ENCODE assay signal across 8 cellular contexts in genomic region chr1:156726549-156727226, GRCh38. TPM values are rescaled to one million over a fixed set of nuclear protein-coding genes. Genes with fewer than 3 reads are reported as not detected.
DNase-seq lines count a peak whose midpoint lies in the region; ATAC-seq and TF ChIP-seq lines count a peak whose summit lies in the region.

No MANE protein-coding gene starts in this region.

- no peak overlapping the region for H2BK120ac ChIP-seq in neuronal stem cell (ENCODE audit: low read depth, low read length)

- peaks cover 67% of the 10 kb centered on the region for H3K36me3 ChIP-seq in WERI-Rb-1
- peaks cover 28 to 58% of the 10 kb centered on the region in 2 donors for H3K36me3 ChIP-seq in neuronal stem cell (replicated peaks in 1 of 2; ENCODE audit: control insufficient read depth in 2 of 2, insufficient read depth in 2 of 2, low read length in 2 of 2)

- no peak overlapping the region for H3K23ac ChIP-seq in neuronal stem cell (ENCODE audit: low read depth, low read length, poor library complexity)

- H3K9ac ChIP-seq in neuronal stem cell (ENCODE audit: low read depth, low read length, poor library complexity) = no peak overlapping the region

- H3K27ac ChIP-seq in AG04450 (ENCODE audit: low read depth, low read length) (no peak overlapping the region), WERI-Rb-1 (no peak overlapping the region; the same call in 1 of the 2 replicates), neuronal stem cell (replicated peaks; ENCODE audit: low read length) (no peak overlapping the region)

- no CpG with 5 or more reads among the region's 15 CpGs for WGBS in neuronal stem cell (ENCODE audit: extremely low coverage in 2 of 2, insufficient read length in 2 of 2, insufficient replicate concordance in 1 of 2), 2 donors

- ATAC-seq in HG03135 (IDR thresholded peaks at IDR 0.05; ENCODE audit: unreplicated experiment) (no peak), GM21786 (IDR thresholded peaks at IDR 0.05; ENCODE audit: unreplicated experiment) (no peak)

- H3K9me3 ChIP-seq in AG04450 (ENCODE audit: control insufficient read depth, insufficient read depth, low read length) (no peaks in the 10 kb centered on the region), WERI-Rb-1 (ENCODE audit: severe bottlenecking) (no peaks in the 10 kb centered on the region), neuronal stem cell (replicated peaks in 1 of 2; ENCODE audit: control insufficient read depth in 2 of 2, insufficient read depth in 1 of 2, low read depth in 1 of 2, low read length in 2 of 2) (no peaks in the 10 kb centered on the region)

- H2BK15ac ChIP-seq in neuronal stem cell (ENCODE audit: low read length) = no peak overlapping the region

- no peak overlapping the region for H2BK5ac ChIP-seq in neuronal stem cell (ENCODE audit: low read length)

- H3K4me1 ChIP-seq in neuronal stem cell (ENCODE audit: control insufficient read depth in 2 of 2, insufficient read depth in 1 of 2, low read depth in 1 of 2, low read length in 2 of 2) = peaks cover 15 to 30% of the 10 kb centered on the region in 2 donors

- H3K79me1 ChIP-seq in neuronal stem cell (ENCODE audit: low read depth, low read length) = peaks cover 4% of the 10 kb centered on the region

- H2AFZ ChIP-seq in neuronal stem cell (ENCODE audit: low read length) = no peak overlapping the region

- POLR2A ChIA-PET in AG04450 (lab: Yijun Ruan, JAX) = interaction anchor here (4.3 kb wide), 1 partner anchor 36 kb away, joined by 37 read pairs; no protein-coding TSS in a partner anchor

- H3K4me2 ChIP-seq in neuronal stem cell (ENCODE audit: insufficient read depth, low read length, poor library complexity, severe bottlenecking) = peak overlapping the region; percentile 23

- CTCF ChIA-PET in AG04450 (lab: Charles Lee) = interaction anchor here (0.7 to 12.5 kb wide), 41 partner anchors 12 to 348 kb away, joined by 3 to 616 read pairs (median 7); partner anchors contain the start of genes CRABP2, HDGF, INSRR and MRPL24

- TF ChIP-seq CTCF in AG04450 (IDR thresholded peaks at IDR 0.05; ENCODE audit: low read depth, low read length) (peak; percentile 71), GM12865 (IDR thresholded peaks at IDR 0.05; ENCODE audit: insufficient read depth, low read depth, low read length, missing control alignments) (peak; percentile 78), WERI-Rb-1 (IDR thresholded peaks at IDR 0.05; ENCODE audit: low read depth, low read length) (peak; percentile 88), epithelial cell of esophagus (IDR thresholded peaks at IDR 0.05; ENCODE audit: insufficient read depth, low read depth, low read length, missing control alignments) (peak; percentile 72)

- H4K8ac ChIP-seq in neuronal stem cell (ENCODE audit: low read depth, low read length) = no peak overlapping the region

- no peak overlapping the region for H3K18ac ChIP-seq in neuronal stem cell (ENCODE audit: low read length)

- no peak overlapping the region for H3K14ac ChIP-seq in neuronal stem cell (ENCODE audit: low read length)

- no peak overlapping the region for H4K91ac ChIP-seq in neuronal stem cell (ENCODE audit: low read depth, low read length, poor library complexity)

- DNase-seq in AG04450 (ENCODE audit: low read depth, low spot score) (no peak), GM12865 (ENCODE audit: low read depth) (peak; percentile 77), NCI-H2196 treated with DMSO at 0.1 percent for 48 hours (lab: John Stamatoyannopoulos, UW; ENCODE audit: unreplicated experiment) (peak; percentile 45), WERI-Rb-1 (peak; percentile 89), epithelial cell of esophagus (ENCODE audit: low read depth) (peak; percentile 79), neuronal stem cell (ENCODE audit: low spot score) (no peak)

- H3K4me3 ChIP-seq in AG04450 (ENCODE audit: low read depth, low read length) = peak overlapping the region; percentile 56
- H3K4me3 ChIP-seq in GM12865 (ENCODE audit: low read depth, low read length) = peak overlapping the region; percentile 66
- no peak overlapping the region for H3K4me3 ChIP-seq in WERI-Rb-1 (ENCODE audit: low read depth, low read length)
- peak overlapping the region; percentile 99 for H3K4me3 ChIP-seq in epithelial cell of esophagus (ENCODE audit: low read length)
- peak overlapping the region in 1 of 2 donors; percentile 26 for H3K4me3 ChIP-seq in neuronal stem cell (ENCODE audit: low read length in 2 of 2)

- H3K27me3 ChIP-seq in AG04450 (ENCODE audit: control insufficient read depth, insufficient read depth, low read length) (no peaks in the 10 kb centered on the region), WERI-Rb-1 (ENCODE audit: insufficient read depth, low read depth, severe bottlenecking) (no peaks in the 10 kb centered on the region), neuronal stem cell (ENCODE audit: control insufficient read depth in 3 of 3, insufficient read depth in 3 of 3, low read depth in 1 of 3, low read length in 3 of 3) (no peaks in the 10 kb centered on the region)

- H2BK12ac ChIP-seq in neuronal stem cell (ENCODE audit: low read length) = no peak overlapping the region

- no peak overlapping the region for H3K4ac ChIP-seq in neuronal stem cell (ENCODE audit: low read length)

- no peak overlapping the region for H2AK5ac ChIP-seq in neuronal stem cell (ENCODE audit: low read depth, low read length)

RNA-seq across cellular contexts. Expression of gene METTL25B, which starts 1.6 kb away (rescaled TPM):
- 7.9 and 8.3 TPM in 2 replicates for polyA plus RNA-seq in AG04450 (2011; rRNA removed)
- 6.0 and 7.1 TPM in 2 replicates for polyA minus RNA-seq in AG04450 (2011; rRNA and poly(A)+ RNA removed)
- 48.9 TPM for polyA plus RNA-seq in neuronal stem cell (2013, experiment 1 of 2)
- 45.3 TPM for polyA plus RNA-seq in neuronal stem cell (2013, experiment 2 of 2)

RNA-seq across cellular contexts. Expression of gene ISG20L2, which starts 1.9 kb away (rescaled TPM):
- 25.6 and 29.1 TPM in 2 replicates for polyA plus RNA-seq in AG04450 (2011; rRNA removed)
- 25.6 TPM in 2 replicates for polyA minus RNA-seq in AG04450 (2011; rRNA and poly(A)+ RNA removed)
- polyA plus RNA-seq in neuronal stem cell (2013, experiment 1 of 2) = 32.9 TPM
- polyA plus RNA-seq in neuronal stem cell (2013, experiment 2 of 2) = 33.3 TPM

RNA-seq across cellular contexts. Expression of gene MRPL24, which starts 14.2 kb away (rescaled TPM):
- 65.5 and 80.4 TPM in 2 replicates for polyA plus RNA-seq in AG04450 (2011; rRNA removed)
- polyA minus RNA-seq in AG04450 (2011; rRNA and poly(A)+ RNA removed) = 23.8 and 25.0 TPM in 2 replicates
- 31.9 TPM for polyA plus RNA-seq in neuronal stem cell (2013, experiment 1 of 2)
- polyA plus RNA-seq in neuronal stem cell (2013, experiment 2 of 2) = 30.3 TPM

RNA-seq across cellular contexts. Expression of gene CRABP2, which starts 21.3 kb away (rescaled TPM):
- 12.8 and 15.5 TPM in 2 replicates for polyA plus RNA-seq in AG04450 (2011; rRNA removed)
- polyA minus RNA-seq in AG04450 (2011; rRNA and poly(A)+ RNA removed) = 5.4 and 5.8 TPM in 2 replicates
- polyA plus RNA-seq in neuronal stem cell (2013, experiment 1 of 2) = 479 TPM
- 474 TPM for polyA plus RNA-seq in neuronal stem cell (2013, experiment 2 of 2)

RNA-seq across cellular contexts. Expression of gene HDGF, which starts 24.8 kb away (rescaled TPM):
- 155 TPM in 2 replicates for polyA plus RNA-seq in AG04450 (2011; rRNA removed)
- polyA minus RNA-seq in AG04450 (2011; rRNA and poly(A)+ RNA removed) = 101 and 105 TPM in 2 replicates
- 450 TPM for polyA plus RNA-seq in neuronal stem cell (2013, experiment 1 of 2)
- polyA plus RNA-seq in neuronal stem cell (2013, experiment 2 of 2) = 442 TPM

Comparison
In these comparisons a context has a peak if more than half of its experiments do, and no peak if none do; other contexts are left out.
1. DNase-seq: peak in GM12865 (single experiment), NCI-H2196 treated with DMSO at 0.1 percent for 48 hours (single experiment), WERI-Rb-1 (single experiment) and epithelial cell of esophagus (single experiment); none in AG04450 (single experiment) and neuronal stem cell (single experiment).
2. Peak in every context shown above with its lines, with median percentiles within 50 percentile points of each other: CTCF ChIP-seq.